1 cellular context compared by ENCODE assay signal in genomic region chr9:121750259-121750714, GRCh38.
TF ChIP-seq lines count a peak whose summit lies in the region.

No MANE protein-coding gene starts in this region.

TF ChIP-seq in HepG2, 621 proteins besides CTCF, POLR2A, EP300 and RAD21 (continued from another document and continues in another):
- no peak for TF ChIP-seq ZBTB25 (CRISPR knock-in tag; IDR thresholded peaks at IDR 0.05)
- no peak for TF ChIP-seq ZSCAN30 (CRISPR knock-in tag; IDR thresholded peaks at IDR 0.05)
- TF ChIP-seq ZNF468 (CRISPR knock-in tag; IDR thresholded peaks at IDR 0.05) = no peak
- no peak for TF ChIP-seq ZFP62 (CRISPR knock-in tag; IDR thresholded peaks at IDR 0.05)
- peak; percentile 73 for TF ChIP-seq ZNF331 (CRISPR knock-in tag; IDR thresholded peaks at IDR 0.05)
- 0 out of 2 replicates have a peak, but pooled peaks have one; percentile 42 for TF ChIP-seq MXD1 (CRISPR knock-in tag; IDR thresholded peaks at IDR 0.05)
- TF ChIP-seq MEIS1 (CRISPR knock-in tag; IDR thresholded peaks at IDR 0.05; ENCODE audit: borderline replicate concordance) = no peak
- no peak for TF ChIP-seq MED8 (CRISPR knock-in tag; IDR thresholded peaks at IDR 0.05; ENCODE audit: insufficient replicate concordance)
- no peak for TF ChIP-seq SNAPC2 (CRISPR knock-in tag; IDR thresholded peaks at IDR 0.05)
- no peak for TF ChIP-seq NCOR1 (IDR thresholded peaks at IDR 0.05; ENCODE audit: borderline replicate concordance, low read length)
- 0 out of 2 replicates have a peak, but pooled peaks have one; percentile 26 for TF ChIP-seq SMAD3 (CRISPR knock-in tag; IDR thresholded peaks at IDR 0.05)
- peak; percentile 29; the same call in 1 of the 2 replicates for TF ChIP-seq ZNF644 (CRISPR knock-in tag; IDR thresholded peaks at IDR 0.05; ENCODE audit: low read depth)
- TF ChIP-seq THAP8 (CRISPR knock-in tag; IDR thresholded peaks at IDR 0.05; ENCODE audit: borderline replicate concordance) = no peak
- TF ChIP-seq, protein P1, sequence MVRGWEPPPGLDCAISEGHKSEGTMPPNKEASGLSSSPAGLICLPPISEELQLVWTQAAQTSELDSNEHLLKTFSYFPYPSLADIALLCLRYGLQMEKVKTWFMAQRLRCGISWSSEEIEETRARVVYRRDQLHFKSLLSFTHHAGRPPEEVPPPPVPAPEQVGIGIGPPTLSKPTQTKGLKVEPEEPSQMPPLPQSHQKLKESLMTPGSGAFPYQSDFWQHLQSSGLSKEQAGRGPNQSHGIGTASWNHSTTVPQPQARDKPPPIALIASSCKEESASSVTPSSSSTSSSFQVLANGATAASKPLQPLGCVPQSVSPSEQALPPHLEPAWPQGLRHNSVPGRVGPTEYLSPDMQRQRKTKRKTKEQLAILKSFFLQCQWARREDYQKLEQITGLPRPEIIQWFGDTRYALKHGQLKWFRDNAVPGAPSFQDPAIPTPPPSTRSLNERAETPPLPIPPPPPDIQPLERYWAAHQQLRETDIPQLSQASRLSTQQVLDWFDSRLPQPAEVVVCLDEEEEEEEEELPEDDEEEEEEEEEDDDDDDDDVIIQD (CRISPR knock-in tag; IDR thresholded peaks at IDR 0.05; ENCODE audit: low read depth) = no peak
- TF ChIP-seq SSRP1 (CRISPR knock-in tag; IDR thresholded peaks at IDR 0.05) = no peak
- no peak for TF ChIP-seq NFE2 (CRISPR knock-in tag; IDR thresholded peaks at IDR 0.05)
- TF ChIP-seq, protein P2, sequence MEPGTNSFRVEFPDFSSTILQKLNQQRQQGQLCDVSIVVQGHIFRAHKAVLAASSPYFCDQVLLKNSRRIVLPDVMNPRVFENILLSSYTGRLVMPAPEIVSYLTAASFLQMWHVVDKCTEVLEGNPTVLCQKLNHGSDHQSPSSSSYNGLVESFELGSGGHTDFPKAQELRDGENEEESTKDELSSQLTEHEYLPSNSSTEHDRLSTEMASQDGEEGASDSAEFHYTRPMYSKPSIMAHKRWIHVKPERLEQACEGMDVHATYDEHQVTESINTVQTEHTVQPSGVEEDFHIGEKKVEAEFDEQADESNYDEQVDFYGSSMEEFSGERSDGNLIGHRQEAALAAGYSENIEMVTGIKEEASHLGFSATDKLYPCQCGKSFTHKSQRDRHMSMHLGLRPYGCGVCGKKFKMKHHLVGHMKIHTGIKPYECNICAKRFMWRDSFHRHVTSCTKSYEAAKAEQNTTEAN (CRISPR knock-in tag; conservative IDR thresholded peaks at IDR 0.05) = peak; percentile 7; the same call in 1 of the 2 replicates
- no peak for TF ChIP-seq ZNF17 (CRISPR knock-in tag; IDR thresholded peaks at IDR 0.05)
- TF ChIP-seq, protein P3, sequence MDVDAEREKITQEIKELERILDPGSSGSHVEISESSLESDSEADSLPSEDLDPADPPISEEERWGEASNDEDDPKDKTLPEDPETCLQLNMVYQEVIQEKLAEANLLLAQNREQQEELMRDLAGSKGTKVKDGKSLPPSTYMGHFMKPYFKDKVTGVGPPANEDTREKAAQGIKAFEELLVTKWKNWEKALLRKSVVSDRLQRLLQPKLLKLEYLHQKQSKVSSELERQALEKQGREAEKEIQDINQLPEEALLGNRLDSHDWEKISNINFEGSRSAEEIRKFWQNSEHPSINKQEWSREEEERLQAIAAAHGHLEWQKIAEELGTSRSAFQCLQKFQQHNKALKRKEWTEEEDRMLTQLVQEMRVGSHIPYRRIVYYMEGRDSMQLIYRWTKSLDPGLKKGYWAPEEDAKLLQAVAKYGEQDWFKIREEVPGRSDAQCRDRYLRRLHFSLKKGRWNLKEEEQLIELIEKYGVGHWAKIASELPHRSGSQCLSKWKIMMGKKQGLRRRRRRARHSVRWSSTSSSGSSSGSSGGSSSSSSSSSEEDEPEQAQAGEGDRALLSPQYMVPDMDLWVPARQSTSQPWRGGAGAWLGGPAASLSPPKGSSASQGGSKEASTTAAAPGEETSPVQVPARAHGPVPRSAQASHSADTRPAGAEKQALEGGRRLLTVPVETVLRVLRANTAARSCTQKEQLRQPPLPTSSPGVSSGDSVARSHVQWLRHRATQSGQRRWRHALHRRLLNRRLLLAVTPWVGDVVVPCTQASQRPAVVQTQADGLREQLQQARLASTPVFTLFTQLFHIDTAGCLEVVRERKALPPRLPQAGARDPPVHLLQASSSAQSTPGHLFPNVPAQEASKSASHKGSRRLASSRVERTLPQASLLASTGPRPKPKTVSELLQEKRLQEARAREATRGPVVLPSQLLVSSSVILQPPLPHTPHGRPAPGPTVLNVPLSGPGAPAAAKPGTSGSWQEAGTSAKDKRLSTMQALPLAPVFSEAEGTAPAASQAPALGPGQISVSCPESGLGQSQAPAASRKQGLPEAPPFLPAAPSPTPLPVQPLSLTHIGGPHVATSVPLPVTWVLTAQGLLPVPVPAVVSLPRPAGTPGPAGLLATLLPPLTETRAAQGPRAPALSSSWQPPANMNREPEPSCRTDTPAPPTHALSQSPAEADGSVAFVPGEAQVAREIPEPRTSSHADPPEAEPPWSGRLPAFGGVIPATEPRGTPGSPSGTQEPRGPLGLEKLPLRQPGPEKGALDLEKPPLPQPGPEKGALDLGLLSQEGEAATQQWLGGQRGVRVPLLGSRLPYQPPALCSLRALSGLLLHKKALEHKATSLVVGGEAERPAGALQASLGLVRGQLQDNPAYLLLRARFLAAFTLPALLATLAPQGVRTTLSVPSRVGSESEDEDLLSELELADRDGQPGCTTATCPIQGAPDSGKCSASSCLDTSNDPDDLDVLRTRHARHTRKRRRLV (CRISPR knock-in tag; IDR thresholded peaks at IDR 0.05) = no peak
- TF ChIP-seq SAP130 (CRISPR knock-in tag; IDR thresholded peaks at IDR 0.05; ENCODE audit: low read depth) = no peak
- no peak for TF ChIP-seq JUND (CRISPR knock-in tag; IDR thresholded peaks at IDR 0.05)
- TF ChIP-seq MIER2 (CRISPR knock-in tag; IDR thresholded peaks at IDR 0.05) = no peak
- TF ChIP-seq, protein P4, sequence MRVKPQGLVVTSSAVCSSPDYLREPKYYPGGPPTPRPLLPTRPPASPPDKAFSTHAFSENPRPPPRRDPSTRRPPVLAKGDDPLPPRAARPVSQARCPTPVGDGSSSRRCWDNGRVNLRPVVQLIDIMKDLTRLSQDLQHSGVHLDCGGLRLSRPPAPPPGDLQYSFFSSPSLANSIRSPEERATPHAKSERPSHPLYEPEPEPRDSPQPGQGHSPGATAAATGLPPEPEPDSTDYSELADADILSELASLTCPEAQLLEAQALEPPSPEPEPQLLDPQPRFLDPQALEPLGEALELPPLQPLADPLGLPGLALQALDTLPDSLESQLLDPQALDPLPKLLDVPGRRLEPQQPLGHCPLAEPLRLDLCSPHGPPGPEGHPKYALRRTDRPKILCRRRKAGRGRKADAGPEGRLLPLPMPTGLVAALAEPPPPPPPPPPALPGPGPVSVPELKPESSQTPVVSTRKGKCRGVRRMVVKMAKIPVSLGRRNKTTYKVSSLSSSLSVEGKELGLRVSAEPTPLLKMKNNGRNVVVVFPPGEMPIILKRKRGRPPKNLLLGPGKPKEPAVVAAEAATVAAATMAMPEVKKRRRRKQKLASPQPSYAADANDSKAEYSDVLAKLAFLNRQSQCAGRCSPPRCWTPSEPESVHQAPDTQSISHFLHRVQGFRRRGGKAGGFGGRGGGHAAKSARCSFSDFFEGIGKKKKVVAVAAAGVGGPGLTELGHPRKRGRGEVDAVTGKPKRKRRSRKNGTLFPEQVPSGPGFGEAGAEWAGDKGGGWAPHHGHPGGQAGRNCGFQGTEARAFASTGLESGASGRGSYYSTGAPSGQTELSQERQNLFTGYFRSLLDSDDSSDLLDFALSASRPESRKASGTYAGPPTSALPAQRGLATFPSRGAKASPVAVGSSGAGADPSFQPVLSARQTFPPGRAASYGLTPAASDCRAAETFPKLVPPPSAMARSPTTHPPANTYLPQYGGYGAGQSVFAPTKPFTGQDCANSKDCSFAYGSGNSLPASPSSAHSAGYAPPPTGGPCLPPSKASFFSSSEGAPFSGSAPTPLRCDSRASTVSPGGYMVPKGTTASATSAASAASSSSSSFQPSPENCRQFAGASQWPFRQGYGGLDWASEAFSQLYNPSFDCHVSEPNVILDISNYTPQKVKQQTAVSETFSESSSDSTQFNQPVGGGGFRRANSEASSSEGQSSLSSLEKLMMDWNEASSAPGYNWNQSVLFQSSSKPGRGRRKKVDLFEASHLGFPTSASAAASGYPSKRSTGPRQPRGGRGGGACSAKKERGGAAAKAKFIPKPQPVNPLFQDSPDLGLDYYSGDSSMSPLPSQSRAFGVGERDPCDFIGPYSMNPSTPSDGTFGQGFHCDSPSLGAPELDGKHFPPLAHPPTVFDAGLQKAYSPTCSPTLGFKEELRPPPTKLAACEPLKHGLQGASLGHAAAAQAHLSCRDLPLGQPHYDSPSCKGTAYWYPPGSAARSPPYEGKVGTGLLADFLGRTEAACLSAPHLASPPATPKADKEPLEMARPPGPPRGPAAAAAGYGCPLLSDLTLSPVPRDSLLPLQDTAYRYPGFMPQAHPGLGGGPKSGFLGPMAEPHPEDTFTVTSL (CRISPR knock-in tag; IDR thresholded peaks at IDR 0.05; ENCODE audit: borderline replicate concordance) = no peak
- TF ChIP-seq ETV6 (CRISPR knock-in tag; conservative IDR thresholded peaks at IDR 0.05) = peak; percentile 16; the same call in 1 of the 2 replicates
- 0 out of 2 replicates have a peak, but pooled peaks have one; percentile 13 for TF ChIP-seq ZNF512B (CRISPR knock-in tag; IDR thresholded peaks at IDR 0.05; ENCODE audit: borderline replicate concordance)
- no peak; the same call in 1 of the 2 replicates for TF ChIP-seq TFE3 (CRISPR knock-in tag; IDR thresholded peaks at IDR 0.05)
- no peak for TF ChIP-seq FOXK1 (CRISPR knock-in tag; IDR thresholded peaks at IDR 0.05; ENCODE audit: borderline replicate concordance, low read depth)
- TF ChIP-seq GABPA (IDR thresholded peaks at IDR 0.05; ENCODE audit: low read depth, low read length) = no peak
- TF ChIP-seq GABPA (CRISPR knock-in tag; IDR thresholded peaks at IDR 0.05; ENCODE audit: low read depth) = no peak
- no peak for TF ChIP-seq RNF219 (CRISPR knock-in tag; IDR thresholded peaks at IDR 0.05)
